In genomic region chr7:1359051-1359400, GRCh38 we compare ENCODE assay signal across 21 cellular contexts.
"Had no signal": no experiment of that assay in that cellular context is flagged by ENCODE, and none has a peak within 500 bp of the region (broad histone marks: within the 10 kb centered on the region; RNA-seq: fewer than 3 reads in every experiment).

No MANE protein-coding gene starts in this region.

- H3K27me3 ChIP-seq: right atrium auricular region, testis had no signal

- H3K36me3 ChIP-seq: esophagus squamous epithelium, gastrocnemius medialis, right atrium auricular region, uterus had no signal

- H3K9me3 ChIP-seq: esophagus squamous epithelium, gastrocnemius medialis, psoas muscle, right atrium auricular region, testis, uterus had no signal

- H3K27ac ChIP-seq: esophagus squamous epithelium, gastrocnemius medialis, psoas muscle, right atrium auricular region, testis, uterus had no signal

- ATAC-seq: activated CD4-positive, alpha-beta T cell treated with anti-CD3 and anti-CD28 coated beads for 36 hours; activated T-cell treated with anti-CD3 and anti-CD28 coated beads, Interleukin-2, amount 50 U/mL, for 4 hours; gastrocnemius medialis; naive thymus-derived CD4-positive, alpha-beta T cell; psoas muscle; T-helper 17 cell had no signal

- DNase-seq: activated B cell treated with CpG ODN at 0.5 μM for 24 hours; activated CD4-positive, alpha-beta T cell treated with anti-CD3 and anti-CD28 coated beads for 36 hours; activated CD4-positive, alpha-beta T cell treated with anti-CD3 and anti-CD28 coated beads, Interleukin-2, amount 50 U/mL, for 48 hours; activated CD8-positive, alpha-beta memory T cell treated with anti-CD3 and anti-CD28 coated beads, Interleukin-2, amount 50 U/mL, for 48 hours; activated naive CD4-positive, alpha-beta T cell; activated naive CD8-positive, alpha-beta T cell treated with anti-CD3 and anti-CD28 coated beads, Interleukin-2, amount 10 ng/mL, durations not matched to agents 7 days and 5 days; activated T-cell treated with anti-CD3 and anti-CD28 coated beads, Interleukin-2, amount 50 U/mL, for 4 hours; amniotic stem cell; cerebellar nuclear complex; cortex of kidney; endodermal cell; esophagus squamous epithelium; gastrocnemius medialis; islet precursor cell; naive thymus-derived CD4-positive, alpha-beta T cell; T-helper 17 cell; testis; trophoblast cell; uterus had no signal

- H3K4me1 ChIP-seq: esophagus squamous epithelium, gastrocnemius medialis, psoas muscle, right atrium auricular region, testis, uterus had no signal

- H3K4me3 ChIP-seq: esophagus squamous epithelium, gastrocnemius medialis, psoas muscle, right atrium auricular region, testis, uterus had no signal
